In the genomic region with DNA sequence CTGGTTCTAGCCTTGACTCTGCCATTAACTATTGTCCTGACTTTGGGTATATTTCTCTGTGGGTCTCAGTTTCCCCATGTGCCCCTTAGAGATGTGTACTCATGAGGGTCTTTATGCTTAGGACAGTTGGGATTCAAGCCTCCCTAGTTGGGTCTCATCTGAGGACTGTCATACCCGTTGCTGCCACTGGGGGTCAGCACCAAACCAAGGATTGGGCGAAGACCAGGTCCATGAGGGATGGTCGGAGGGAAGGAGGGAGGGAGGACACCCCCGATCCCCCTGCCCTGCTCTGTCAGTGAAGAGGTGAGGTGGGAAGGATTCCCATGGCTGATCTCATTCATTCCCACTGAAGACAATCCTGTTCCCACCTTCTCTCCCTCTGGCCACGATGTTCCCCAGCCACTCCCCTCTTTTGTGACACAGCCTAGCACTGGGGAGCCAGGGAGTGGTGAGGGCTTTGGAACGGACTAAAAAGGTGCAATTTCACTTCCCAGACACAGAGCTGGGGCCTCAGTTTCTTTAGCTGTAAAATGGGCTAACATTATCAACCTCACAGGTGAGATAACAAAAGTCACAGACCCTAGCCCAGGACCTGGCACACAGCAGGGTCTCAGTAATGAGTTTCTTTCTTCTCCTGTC, we compare ENCODE assay signal across 8 cellular contexts. TPM values are rescaled to one million over a fixed set of nuclear protein-coding genes. Genes with fewer than 3 reads are reported as not detected.
DNase-seq lines count a peak whose midpoint lies in the region; ATAC-seq, FAIRE-seq and TF ChIP-seq lines count a peak whose summit lies in the region.

No MANE protein-coding gene starts in this region.

- H3K9me3 ChIP-seq in parathyroid adenoma (ENCODE audit: control insufficient read depth, low read length) = no peaks in the 10 kb centered on the region

- no peaks in the 10 kb centered on the region for H3K79me2 ChIP-seq in parathyroid adenoma

- H3K4me2 ChIP-seq in parathyroid adenoma (ENCODE audit: low read length) = no peak overlapping the region

- H3K4me1 ChIP-seq in parathyroid adenoma = no peaks in the 10 kb centered on the region

- peak; percentile 84 for TF ChIP-seq CTCF in parathyroid adenoma (IDR thresholded peaks at IDR 0.05)

- H3K27ac ChIP-seq in parathyroid adenoma = no peak overlapping the region

- no peak overlapping the region for H3K4me3 ChIP-seq in H7 (ENCODE audit: insufficient read depth, low read depth, low read length)
- no peak overlapping the region for H3K4me3 ChIP-seq in parathyroid adenoma (ENCODE audit: low read depth, low read length)

- H3K27me3 ChIP-seq in H7 (ENCODE audit: control insufficient read depth, insufficient read depth, low read length) = no peaks in the 10 kb centered on the region
- no peaks in the 10 kb centered on the region for H3K27me3 ChIP-seq in parathyroid adenoma (ENCODE audit: control insufficient read depth, insufficient read depth, low read length)

- no peak overlapping the region for H3K9ac ChIP-seq in parathyroid adenoma

- H3K36me3 ChIP-seq in H7 (replicated peaks; ENCODE audit: control insufficient read depth, insufficient read depth, low read length) = no peaks in the 10 kb centered on the region
- H3K36me3 ChIP-seq in parathyroid adenoma (ENCODE audit: control insufficient read depth, insufficient read depth, low read length) = no peaks in the 10 kb centered on the region

- peak; percentile 62 for DNase-seq in COLO829 (ENCODE audit: low spot score)
- DNase-seq in H7 = peak; percentile 96
- DNase-seq in RPMI7951 (ENCODE audit: low read depth) = peak; percentile 43
- DNase-seq in activated T-helper 9 cell treated with anti-CD3 and anti-CD28 coated beads, Interleukin-2, amount 50 U/mL, for 16 hours (ENCODE audit: low read depth) = peak; percentile 61
- DNase-seq in frontal cortex (ENCODE audit: low spot score in 2 of 2) = peak; percentile 76 to 77
- peak; percentile 75 for DNase-seq in ureter (ENCODE audit: low spot score)

- no peak overlapping the region for H2AFZ ChIP-seq in parathyroid adenoma

- FAIRE-seq in frontal cortex (lab: Jason Lieb, UNC) = no peak

- ATAC-seq in HG03457 (IDR thresholded peaks at IDR 0.05; ENCODE audit: unreplicated experiment) = no peak

RNA-seq across cellular contexts. Expression of gene KLHL35, which starts 12.4 kb away (rescaled TPM):
- total RNA-seq in H7 (2014; rRNA removed; shearing (Covaris generic)) = 1.2 and 2.7 TPM in 2 replicates
- total RNA-seq in RPMI7951 (2014; rRNA removed; shearing (Covaris generic)) = 1.6 and 1.8 TPM in 2 replicates
- total RNA-seq in frontal cortex (28.5 TPM), ureter (1.5 TPM)

RNA-seq across cellular contexts. Expression of gene RPS3, which starts 46.1 kb away (rescaled TPM):
- total RNA-seq in H7 (2014; rRNA removed; shearing (Covaris generic)) = 2,195 and 2,298 TPM in 2 replicates
- total RNA-seq in RPMI7951 (2014; rRNA removed; shearing (Covaris generic)) = 1,629 and 2,029 TPM in 2 replicates
- 1,354 TPM for total RNA-seq in frontal cortex
- total RNA-seq in ureter = 3,031 TPM

Comparison
In these comparisons a context has a peak if more than half of its experiments do, and no peak if none do; other contexts are left out.
1. DNase-seq: peak in every context shown above with its lines; median percentile 96 in H7; 76 in frontal cortex; 75 in ureter; 62 in COLO829; 61 in activated T-helper 9 cell treated with anti-CD3 and anti-CD28 coated beads, Interleukin-2, amount 50 U/mL, for 16 hours; 43 in RPMI7951.